29 cellular contexts compared by ENCODE assay signal in genomic region chr14:56944397-56944796, GRCh38.
"Had no signal": no experiment of that assay in that cellular context is flagged by ENCODE, and none has a peak within 500 bp of the region (broad histone marks: within the 10 kb centered on the region; RNA-seq: fewer than 3 reads in every experiment).

No MANE protein-coding gene starts in this region.

- H3K27me3 ChIP-seq: stomach, suprapubic skin, testis, thyroid gland, tibial artery, tibial nerve, transverse colon, upper lobe of left lung, upper lobe of right lung, uterus, vagina had no signal

- H3K9me3 Mint-ChIP-seq: type B pancreatic cell had no signal

- H3K36me3 ChIP-seq: stomach, suprapubic skin, thoracic aorta, thyroid gland, tibial artery, tibial nerve, transverse colon, upper lobe of left lung, upper lobe of right lung, uterus, vagina had no signal

- H3K4me1 Mint-ChIP-seq: stimulated activated effector memory CD8-positive, alpha-beta T cell treated with anti-CD3 and anti-CD28 coated beads, Interleukin-12 subunit alpha, Interleukin-12 subunit beta, amount 100 ng/mL, for 72 hours; stimulated activated memory B cell treated with anti-CD40 and anti-IgM and Interleukin-4, amounts not matched to agents 10 μg/mL and 1 μg/mL and 100 μg/mL, for 72 hours; stimulated activated naive B cell treated with anti-CD40 and anti-IgM and Interleukin-4, amounts not matched to agents 10 μg/mL and 1 μg/mL and 100 μg/mL, for 72 hours; stimulated activated naive CD8-positive, alpha-beta T cell treated with anti-CD3 and anti-CD28 coated beads, Interleukin-15, amount 100 ng/mL, for 72 hours had no signal

- FAIRE-seq: urothelium cell line had no signal

- H3K27ac Mint-ChIP-seq: stimulated activated effector memory CD8-positive, alpha-beta T cell treated with anti-CD3 and anti-CD28 coated beads, Interleukin-12 subunit alpha, Interleukin-12 subunit beta, amount 100 ng/mL, for 72 hours; stimulated activated memory B cell treated with anti-CD40 and anti-IgM and Interleukin-4, amounts not matched to agents 10 μg/mL and 1 μg/mL and 100 μg/mL, for 72 hours; stimulated activated naive B cell treated with anti-CD40 and anti-IgM and Interleukin-4, amounts not matched to agents 10 μg/mL and 1 μg/mL and 100 μg/mL, for 72 hours; stimulated activated naive CD8-positive, alpha-beta T cell treated with anti-CD3 and anti-CD28 coated beads, Interleukin-15, amount 100 ng/mL, for 72 hours; stimulated activated naive CD8-positive, alpha-beta T cell treated with anti-CD3 and anti-CD28 coated beads, Interleukin-15, Interleukin-2, amounts not matched to agents 100 ng/mL and 50 ng/mL, for 24 hours; type B pancreatic cell had no signal

- ATAC-seq: stimulated activated effector memory CD8-positive, alpha-beta T cell treated with anti-CD3 and anti-CD28 coated beads, Interleukin-12 subunit alpha, Interleukin-12 subunit beta, amount 100 ng/mL, for 72 hours; stimulated activated memory B cell treated with anti-CD40 and anti-IgM and Interleukin-4, amounts not matched to agents 10 μg/mL and 1 μg/mL and 100 μg/mL, for 72 hours; stimulated activated naive B cell treated with anti-CD40 and anti-IgM and Interleukin-4, amounts not matched to agents 10 μg/mL and 1 μg/mL and 100 μg/mL, for 72 hours; stimulated activated naive CD8-positive, alpha-beta T cell treated with anti-CD3 and anti-CD28 coated beads, Interleukin-15, amount 100 ng/mL, for 72 hours; stimulated activated naive CD8-positive, alpha-beta T cell treated with anti-CD3 and anti-CD28 coated beads, Interleukin-15, Interleukin-2, amounts not matched to agents 100 U/mL and 50 U/mL, for 24 hours; upper lobe of right lung had no signal

- H3K4me3 Mint-ChIP-seq: stimulated activated effector memory CD8-positive, alpha-beta T cell treated with anti-CD3 and anti-CD28 coated beads, Interleukin-12 subunit alpha, Interleukin-12 subunit beta, amount 100 ng/mL, for 72 hours; stimulated activated memory B cell treated with anti-CD40 and anti-IgM and Interleukin-4, amounts not matched to agents 10 μg/mL and 1 μg/mL and 100 μg/mL, for 72 hours; stimulated activated naive B cell treated with anti-CD40 and anti-IgM and Interleukin-4, amounts not matched to agents 10 μg/mL and 1 μg/mL and 100 μg/mL, for 72 hours; stimulated activated naive CD8-positive, alpha-beta T cell treated with anti-CD3 and anti-CD28 coated beads, Interleukin-15, amount 100 ng/mL, for 72 hours; stimulated activated naive CD8-positive, alpha-beta T cell treated with anti-CD3 and anti-CD28 coated beads, Interleukin-15, Interleukin-2, amounts not matched to agents 100 ng/mL and 50 ng/mL, for 24 hours; type B pancreatic cell had no signal

- H3K27ac ChIP-seq: stomach, suprapubic skin, testis, thoracic aorta, thyroid gland, tibial artery, tibial nerve, transverse colon, upper lobe of left lung, upper lobe of right lung, uterus, vagina had no signal

- H3K4me3 ChIP-seq: stomach, suprapubic skin, testis, thoracic aorta, thyroid gland, tibial artery, tibial nerve, transverse colon, upper lobe of left lung, upper lobe of right lung, uterus, vagina had no signal

- H3K4me1 ChIP-seq: stomach, suprapubic skin, testis, tibial artery, tibial nerve, upper lobe of left lung, upper lobe of right lung, uterus, vagina had no signal

- DNase-seq: stimulated activated CD4-positive, alpha-beta T cell treated with anti-CD3 and anti-CD28 coated beads, Interleukin-2, amount 100 ng/mL, for 48 hours; stimulated activated CD4-positive, alpha-beta T cell treated with anti-CD3 and anti-CD28 coated beads, Interleukin-4, amount 100 ng/mL, for 1 hour; stimulated activated CD4-positive, alpha-beta T cell treated with anti-CD3 and anti-CD28 coated beads, Interleukin-4, amount 100 ng/mL, for 24 hours; stimulated activated CD4-positive, alpha-beta T cell treated with anti-CD3 and anti-CD28 coated beads, Interleukin-4, amount 100 ng/mL, for 4 hours; stimulated activated CD8-positive, alpha-beta memory T cell treated with anti-CD3 and anti-CD28 coated beads, Interleukin-4, amount 100 ng/mL, for 48 hours; stimulated activated naive B cell treated with anti-CD40 and anti-IgM and Interleukin-4, amounts not matched to agents 10 μg/mL and 1 μg/mL and 100 μg/mL, for 72 hours; stimulated activated naive CD4-positive, alpha-beta T cell; stimulated activated naive CD4-positive, alpha-beta T cell treated with Interleukin-2 at 50 U/mL for 16 hours; stimulated activated naive CD8-positive, alpha-beta T cell treated with anti-CD3 and anti-CD28 coated beads, Interleukin-15, amount 100 ng/mL, for 72 hours; stimulated activated naive CD8-positive, alpha-beta T cell treated with anti-CD3 and anti-CD28 coated beads, Interleukin-15, Interleukin-2, amounts not matched to agents 100 U/mL and 50 U/mL, for 24 hours; stomach; substantia nigra; testis; thyroid gland; tibial artery; transverse colon; trophoblast cell; upper lobe of left lung; upper lobe of right lung; uterus had no signal

- H3K36me3 Mint-ChIP-seq: stimulated activated effector memory CD8-positive, alpha-beta T cell treated with anti-CD3 and anti-CD28 coated beads, Interleukin-12 subunit alpha, Interleukin-12 subunit beta, amount 100 ng/mL, for 72 hours; stimulated activated memory B cell treated with anti-CD40 and anti-IgM and Interleukin-4, amounts not matched to agents 10 μg/mL and 1 μg/mL and 100 μg/mL, for 72 hours; stimulated activated naive B cell treated with anti-CD40 and anti-IgM and Interleukin-4, amounts not matched to agents 10 μg/mL and 1 μg/mL and 100 μg/mL, for 72 hours; type B pancreatic cell had no signal

- H3K9me3 ChIP-seq: suprapubic skin, testis, thoracic aorta, thyroid gland, tibial artery, tibial nerve, transverse colon, upper lobe of left lung, upper lobe of right lung, uterus, vagina had no signal
